In the genomic region with DNA sequence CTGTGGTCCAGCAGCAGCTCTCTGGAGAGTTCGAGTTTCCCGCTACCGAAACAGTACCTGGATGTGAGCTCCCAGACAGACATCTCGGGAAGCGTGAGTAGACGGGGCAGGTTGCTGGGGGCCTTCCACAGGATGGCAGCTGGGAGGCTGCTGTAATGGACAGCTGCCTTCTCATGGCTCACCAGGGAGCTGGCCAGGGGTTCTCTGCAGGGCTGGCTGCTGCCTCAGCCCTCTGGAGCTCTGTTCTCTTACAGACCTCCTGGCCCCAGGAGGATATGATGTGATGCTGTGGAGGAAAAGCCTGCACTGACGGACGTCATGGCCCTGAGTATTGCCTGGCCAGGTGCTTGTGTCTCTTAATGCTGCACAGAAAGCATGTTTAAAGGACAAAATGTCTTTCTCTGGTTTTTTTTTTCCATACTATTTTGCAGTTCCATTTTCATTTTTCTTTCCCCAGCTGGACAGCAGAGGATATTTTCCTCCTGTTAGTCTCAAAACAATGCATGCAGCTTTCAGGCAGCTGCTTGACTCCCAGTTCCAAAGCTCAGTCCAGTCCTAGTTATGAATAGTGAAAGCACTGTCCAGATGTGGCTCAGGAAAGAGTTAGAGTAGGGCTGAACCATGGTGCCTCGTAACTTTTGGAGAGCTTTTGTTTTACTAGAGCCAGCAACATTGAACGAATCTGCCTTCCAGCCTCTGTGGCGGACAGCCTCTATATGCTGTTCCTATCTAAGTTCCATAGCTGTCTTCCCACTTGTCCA, we compare ENCODE assay signal across 18 cellular contexts.
DNase-seq lines count a peak whose midpoint lies in the region; ATAC-seq, FAIRE-seq and TF ChIP-seq lines count a peak whose summit lies in the region.
"Had no signal": no experiment of that assay in that cellular context is flagged by ENCODE, and none has a peak within 500 bp of the region (broad histone marks: within the 10 kb centered on the region; RNA-seq: fewer than 3 reads in every experiment).

No MANE protein-coding gene starts in this region.

- H3K9me3 ChIP-seq in BLaER1 (no peaks in the 10 kb centered on the region), MM.1S (replicated peaks; ENCODE audit: insufficient read depth, low read length) (no peaks in the 10 kb centered on the region)
- H3K9me3 ChIP-seq: esophagus muscularis mucosa, psoas muscle, SJSA1 had no signal

- no peak for ATAC-seq in effector memory CD8-positive, alpha-beta T cell (replicated peaks)
- ATAC-seq: psoas muscle; stimulated activated naive B cell treated with anti-CD40 and anti-IgM and Interleukin-4, amounts not matched to agents 10 μg/mL and 1 μg/mL and 100 μg/mL, for 72 hours had no signal

- H3K9me3 Mint-ChIP-seq in effector memory CD8-positive, alpha-beta T cell, result no peaks in the 10 kb centered on the region
- H3K9me3 Mint-ChIP-seq in nephron, result no peaks in the 10 kb centered on the region
- H3K9me3 Mint-ChIP-seq: activated naive CD4-positive, alpha-beta T cell treated with anti-CD3 and anti-CD28 coated beads, Interleukin-2, amount 10 ng/mL, durations not matched to agents 7 days and 5 days; IgD-negative memory B cell; stimulated activated naive B cell treated with anti-CD40 and anti-IgM and Interleukin-4, amounts not matched to agents 10 μg/mL and 1 μg/mL and 100 μg/mL, for 72 hours had no signal

- peak overlapping the region; percentile 95 to 96 for H3K27ac Mint-ChIP-seq in effector memory CD8-positive, alpha-beta T cell
- peak overlapping the region; percentile 21 to 82 (median 81) for H3K27ac Mint-ChIP-seq in nephron
- H3K27ac Mint-ChIP-seq: B cell; stimulated activated naive B cell treated with anti-CD40 and anti-IgM and Interleukin-4, amounts not matched to agents 10 μg/mL and 1 μg/mL and 100 μg/mL, for 72 hours had no signal

- H3K4me3 ChIP-seq in BLaER1 (no peak overlapping the region), MM.1S (ENCODE audit: low read length) (peak overlapping the region; percentile 39; the same call in 1 of the 2 replicates)
- H3K4me3 ChIP-seq: coronary artery, esophagus muscularis mucosa, psoas muscle, SJSA1 had no signal

- peaks cover 5% of the 10 kb centered on the region for H3K36me3 Mint-ChIP-seq in effector memory CD8-positive, alpha-beta T cell (ENCODE audit: insufficient read depth)
- peaks cover 4% of the 10 kb centered on the region for H3K36me3 Mint-ChIP-seq in nephron (ENCODE audit: low read depth)
- H3K36me3 Mint-ChIP-seq: activated naive CD4-positive, alpha-beta T cell treated with anti-CD3 and anti-CD28 coated beads, Interleukin-2, amount 10 ng/mL, durations not matched to agents 7 days and 5 days; stimulated activated naive B cell treated with anti-CD40 and anti-IgM and Interleukin-4, amounts not matched to agents 10 μg/mL and 1 μg/mL and 100 μg/mL, for 72 hours had no signal

- H4K20me1 ChIP-seq in BLaER1, result no peaks in the 10 kb centered on the region
- H4K20me1 ChIP-seq in MM.1S (ENCODE audit: insufficient read depth, low read length), result no peaks in the 10 kb centered on the region

- FAIRE-seq in HTR-8/SVneo (lab: Jason Lieb, UNC), result no peak

- H3K27me3 Mint-ChIP-seq in effector memory CD8-positive, alpha-beta T cell, result peaks cover 0 to 19% of the 10 kb centered on the region in 2 donors
- no peaks in the 10 kb centered on the region for H3K27me3 Mint-ChIP-seq in nephron (ENCODE audit: low read depth)
- H3K27me3 Mint-ChIP-seq: B cell; IgD-negative memory B cell; stimulated activated naive B cell treated with anti-CD40 and anti-IgM and Interleukin-4, amounts not matched to agents 10 μg/mL and 1 μg/mL and 100 μg/mL, for 72 hours had no signal

- H3K4me1 Mint-ChIP-seq in effector memory CD8-positive, alpha-beta T cell (ENCODE audit: low read depth in 2 of 2), result peaks cover 13% of the 10 kb centered on the region in 2 donors
- H3K4me1 Mint-ChIP-seq in nephron, result peaks cover 38% of the 10 kb centered on the region
- H3K4me1 Mint-ChIP-seq: B cell; IgD-negative memory B cell; stimulated activated naive B cell treated with anti-CD40 and anti-IgM and Interleukin-4, amounts not matched to agents 10 μg/mL and 1 μg/mL and 100 μg/mL, for 72 hours had no signal

- TF ChIP-seq CTCF in MM.1S (IDR thresholded peaks at IDR 0.05; ENCODE audit: low read length) (no peak), nephron (IDR thresholded peaks at IDR 0.05; ENCODE audit: unreplicated experiment in 3 of 3) (no peak)

- H3K27ac ChIP-seq in BLaER1 (peak overlapping the region; percentile 15; the same call in 1 of the 2 replicates), MM.1S (ENCODE audit: low read length) (peak overlapping the region; percentile 90)
- H3K27ac ChIP-seq: coronary artery, esophagus muscularis mucosa, psoas muscle had no signal

- H3F3A ChIP-seq in MM.1S (ENCODE audit: insufficient read depth, low read length), result peaks cover 25% of the 10 kb centered on the region

- H3K4me3 Mint-ChIP-seq in effector memory CD8-positive, alpha-beta T cell, result peak overlapping the region; percentile 78 to 83
- peak overlapping the region in 1 of 3 experiments; percentile 47 for H3K4me3 Mint-ChIP-seq in nephron
- H3K4me3 Mint-ChIP-seq: B cell; stimulated activated naive B cell treated with anti-CD40 and anti-IgM and Interleukin-4, amounts not matched to agents 10 μg/mL and 1 μg/mL and 100 μg/mL, for 72 hours had no signal

- H2AFZ ChIP-seq in MM.1S (ENCODE audit: low read length), result no peak overlapping the region

- H3K36me3 ChIP-seq in BLaER1 (no peaks in the 10 kb centered on the region), MM.1S (replicated peaks; ENCODE audit: insufficient read depth, low read length) (no peaks in the 10 kb centered on the region)
- H3K36me3 ChIP-seq: esophagus muscularis mucosa, SJSA1 had no signal

- H3K9ac ChIP-seq in BLaER1 (peak overlapping the region; percentile 12; the same call in 1 of the 2 replicates), MM.1S (ENCODE audit: low read length) (peak overlapping the region; percentile 54)

- H3K4me2 ChIP-seq in BLaER1 (peak overlapping the region; percentile 84), MM.1S (ENCODE audit: low read depth, low read length) (peak overlapping the region; percentile 67)

- no peaks in the 10 kb centered on the region for H3K9me2 ChIP-seq in MM.1S (replicated peaks; ENCODE audit: insufficient read depth, low read length)

- no peaks in the 10 kb centered on the region for H3K27me3 ChIP-seq in BLaER1
- no peaks in the 10 kb centered on the region for H3K27me3 ChIP-seq in MM.1S (replicated peaks; ENCODE audit: insufficient read depth, low read length)
- H3K27me3 ChIP-seq: esophagus muscularis mucosa, SJSA1 had no signal

- DNase-seq in MM.1S, result peak; percentile 9
- no peak for DNase-seq in effector memory CD8-positive, alpha-beta T cell
- no peak for DNase-seq in SHP77 treated with DMSO at 0.1 percent for 48 hours (lab: John Stamatoyannopoulos, UW)
- DNase-seq in DMS153 treated with DMSO at 0.1 percent for 48 hours (lab: John Stamatoyannopoulos, UW; ENCODE audit: unreplicated experiment), result no peak
- DNase-seq in NCI-H187 treated with DMSO at 0.1 percent for 48 hours (lab: John Stamatoyannopoulos, UW), result no peak
- no peak for DNase-seq in HTR-8/SVneo (ENCODE audit: insufficient read length, low spot score)
- DNase-seq: NCI-H1436; NCI-H526 treated with DMSO at 0.1 percent for 48 hours; psoas muscle; stimulated activated naive B cell treated with anti-CD40 and anti-IgM and Interleukin-4, amounts not matched to agents 10 μg/mL and 1 μg/mL and 100 μg/mL, for 72 hours had no signal

- H3K79me2 ChIP-seq in MM.1S (ENCODE audit: low read length), result no peaks in the 10 kb centered on the region

- H3K4me1 ChIP-seq in BLaER1, result peaks cover 41% of the 10 kb centered on the region
- peaks cover 26% of the 10 kb centered on the region for H3K4me1 ChIP-seq in MM.1S (ENCODE audit: low read length)
- H3K4me1 ChIP-seq: psoas muscle had no signal
